Comparison of ENCODE assay signal across 9 cellular contexts in genomic region chr3:51983578-51984268, GRCh38. TPM values are rescaled to one million over a fixed set of nuclear protein-coding genes. Genes with fewer than 3 reads are reported as not detected.
DNase-seq lines count a peak whose midpoint lies in the region; ATAC-seq, FAIRE-seq and TF ChIP-seq lines count a peak whose summit lies in the region.
"Had no signal": no experiment of that assay in that cellular context is flagged by ENCODE, and none has a peak within 500 bp of the region (broad histone marks: within the 10 kb centered on the region; RNA-seq: fewer than 3 reads in every experiment).

No MANE protein-coding gene starts in this region.

- H3K4ac ChIP-seq in mesenchymal stem cell (ENCODE audit: low read depth in 1 of 2, low read length in 2 of 2), result peak overlapping the region; percentile 18 to 34

- no peak overlapping the region for H2BK5ac ChIP-seq in mesenchymal stem cell (ENCODE audit: low read depth, low read length, poor library complexity, severe bottlenecking)

- peak overlapping the region; percentile 9 to 98 for H2BK12ac ChIP-seq in mesenchymal stem cell (ENCODE audit: low read length in 2 of 2)

- TF ChIP-seq POLR2A in breast epithelium (IDR thresholded peaks at IDR 0.05), result no peak
- TF ChIP-seq POLR2A in upper lobe of left lung (IDR thresholded peaks at IDR 0.05), result no peak

- WGBS in mesenchymal stem cell, result 91% methylated on average over 18 of the region's 22 CpGs
- WGBS in upper lobe of left lung, 2 donors, result 65 to 74% methylated on average over 13 to 22 of the region's 22 CpGs

- no peak for DNase-seq in activated naive CD4-positive, alpha-beta T cell (lab: John Stamatoyannopoulos, UW)
- DNase-seq in breast epithelium (ENCODE audit: low spot score in 2 of 2), result no peak
- no peak for DNase-seq in mesenchymal stem cell
- no peak for DNase-seq in upper lobe of left lung
- no peak for DNase-seq in D721Med (ENCODE audit: insufficient read length, low spot score)
- no peak for DNase-seq in NCI-H524 treated with DMSO at 0.1 percent for 48 hours (lab: John Stamatoyannopoulos, UW)
- no peak for DNase-seq in midbrain (lab: John Stamatoyannopoulos, UW)
- DNase-seq: NCI-H2029 treated with DMSO at 0.1 percent for 48 hours had no signal

- H3K36me3 ChIP-seq in breast epithelium (no peaks in the 10 kb centered on the region), mesenchymal stem cell (ENCODE audit: control insufficient read depth in 1 of 2, insufficient read depth in 2 of 2, low read depth in 1 of 2, low read length in 2 of 2) (peaks cover 0 to 23% of the 10 kb centered on the region in 2 experiments), upper lobe of left lung (no peaks in the 10 kb centered on the region)

- peak overlapping the region; percentile 82 for H4K8ac ChIP-seq in mesenchymal stem cell (ENCODE audit: low read length)

- H2AK5ac ChIP-seq in mesenchymal stem cell (ENCODE audit: low read length, severe bottlenecking), result peak overlapping the region; percentile 79

- peak overlapping the region; percentile 92 for H2BK120ac ChIP-seq in mesenchymal stem cell (ENCODE audit: low read depth, low read length)

- H3K27me3 ChIP-seq in breast epithelium (no peaks in the 10 kb centered on the region), mesenchymal stem cell (ENCODE audit: control insufficient read depth in 1 of 2, insufficient read depth in 1 of 2, low read length in 2 of 2) (no peaks in the 10 kb centered on the region), upper lobe of left lung (no peaks in the 10 kb centered on the region)

- peak overlapping the region; percentile 63 for H4K91ac ChIP-seq in mesenchymal stem cell (ENCODE audit: low read length)

- H3K79me1 ChIP-seq in mesenchymal stem cell (replicated peaks; ENCODE audit: low read length, poor library complexity, severe bottlenecking), result peaks cover 12% of the 10 kb centered on the region

- H2AFZ ChIP-seq in mesenchymal stem cell (ENCODE audit: low read depth, low read length), result no peak overlapping the region

- H3K27ac ChIP-seq in breast epithelium (peak overlapping the region; percentile 95 to 97), mesenchymal stem cell (ENCODE audit: low read length, poor library complexity, severe bottlenecking) (peak overlapping the region; percentile 93), upper lobe of left lung (peak overlapping the region; percentile 88 to 96 (median 93))

- H2BK15ac ChIP-seq in mesenchymal stem cell (ENCODE audit: low read depth, poor library complexity, severe bottlenecking), result peak overlapping the region; percentile 63

- H3K4me1 Mint-ChIP-seq in activated naive CD4-positive, alpha-beta T cell treated with anti-CD3 and anti-CD28 coated beads, Interleukin-2, amount 50 U/mL, for 24 hours, result peaks cover 23% of the 10 kb centered on the region

- TF ChIP-seq EP300 in upper lobe of left lung (IDR thresholded peaks at IDR 0.05), result no peak

- peak overlapping the region; percentile 92 for H3K9ac ChIP-seq in mesenchymal stem cell (ENCODE audit: low read length)

- H3K4me1 ChIP-seq in breast epithelium (peaks cover 4 to 17% of the 10 kb centered on the region in 2 donors), mesenchymal stem cell (ENCODE audit: control insufficient read depth, insufficient read depth, low read depth, low read length) (peaks cover 18% of the 10 kb centered on the region), upper lobe of left lung (peaks cover 19 to 33% (median 29%) of the 10 kb centered on the region in 4 donors)

- no peaks in the 10 kb centered on the region for H3K27me3 Mint-ChIP-seq in activated naive CD4-positive, alpha-beta T cell treated with anti-CD3 and anti-CD28 coated beads, Interleukin-2, amount 50 U/mL, for 24 hours

- no peak overlapping the region for H3K23ac ChIP-seq in mesenchymal stem cell (ENCODE audit: low read length in 2 of 2)

- H3K4me3 ChIP-seq in breast epithelium (peak overlapping the region; percentile 52 to 74 (median 69)), mesenchymal stem cell (ENCODE audit: insufficient read depth in 1 of 2, low read depth in 1 of 2, low read length in 2 of 2) (peak overlapping the region; percentile 59 to 95), upper lobe of left lung (peak overlapping the region in 3 of 4 donors; percentile 59 to 67 (median 65))

- no peak for FAIRE-seq in D721Med (lab: Jason Lieb, UNC)

- H3K4me3 Mint-ChIP-seq in activated naive CD4-positive, alpha-beta T cell treated with anti-CD3 and anti-CD28 coated beads, Interleukin-2, amount 50 U/mL, for 24 hours, result peak overlapping the region; percentile 94

- peak overlapping the region; percentile 3 to 62 for H3K18ac ChIP-seq in mesenchymal stem cell (ENCODE audit: low read depth in 1 of 2, low read length in 2 of 2)

- H3K36me3 Mint-ChIP-seq in activated naive CD4-positive, alpha-beta T cell treated with anti-CD3 and anti-CD28 coated beads, Interleukin-2, amount 50 U/mL, for 24 hours, result no peaks in the 10 kb centered on the region

- no peaks in the 10 kb centered on the region for H3K9me3 Mint-ChIP-seq in activated naive CD4-positive, alpha-beta T cell treated with anti-CD3 and anti-CD28 coated beads, Interleukin-2, amount 50 U/mL, for 24 hours

- intact Hi-C loops in breast epithelium (cut with DNase I; ENCODE audit: low total_unique reads), result no loop called here

- ATAC-seq in upper lobe of left lung (ENCODE audit: low FRiP score in 2 of 2), result no peak

- H3K4me2 ChIP-seq in mesenchymal stem cell (ENCODE audit: low read length, poor library complexity, severe bottlenecking), result peak overlapping the region; percentile 64

- peak overlapping the region; percentile 19 to 83 for H3K14ac ChIP-seq in mesenchymal stem cell (ENCODE audit: low read length in 2 of 2)

- no peaks in the 10 kb centered on the region for H3K9me3 ChIP-seq in breast epithelium
- no peaks in the 10 kb centered on the region for H3K9me3 ChIP-seq in mesenchymal stem cell (ENCODE audit: control insufficient read depth, low read length)
- no peaks in the 10 kb centered on the region for H3K9me3 ChIP-seq in upper lobe of left lung

- peak overlapping the region; percentile 93 for H3K27ac Mint-ChIP-seq in activated naive CD4-positive, alpha-beta T cell treated with anti-CD3 and anti-CD28 coated beads, Interleukin-2, amount 50 U/mL, for 24 hours

- TF ChIP-seq CTCF in breast epithelium (IDR thresholded peaks at IDR 0.05) (no peak), upper lobe of left lung (IDR thresholded peaks at IDR 0.05) (no peak), D721Med (IDR thresholded peaks at IDR 0.05; ENCODE audit: insufficient read depth, missing control alignments) (no peak)

RNA-seq across cellular contexts. Expression of gene ACY1, which starts 0.4 kb away (rescaled TPM):
- total RNA-seq in breast epithelium (10 to 100 TPM; 40.0 to 49.2 (median 46.4) TPM), upper lobe of left lung (10 to 100 TPM; 17.4 to 65.0 (median 35.9) TPM)
- polyA plus RNA-seq in mesenchymal stem cell (2013, experiment 1 of 2), result 14.0 TPM
- polyA plus RNA-seq in mesenchymal stem cell (2013, experiment 2 of 2), result 14.7 TPM

RNA-seq across cellular contexts. Expression of gene ABHD14A, which starts 8.9 kb away (rescaled TPM):
- 10 to 100 TPM; 16.1 to 32.6 (median 17.1) TPM for total RNA-seq in breast epithelium
- polyA plus RNA-seq in mesenchymal stem cell (2013, experiment 1 of 2), result 19.9 TPM
- 19.9 TPM for polyA plus RNA-seq in mesenchymal stem cell (2013, experiment 2 of 2)
- total RNA-seq in upper lobe of left lung, result 10 to 100 TPM; 15.7 to 44.5 (median 26.3) TPM

RNA-seq across cellular contexts. Expression of gene ABHD14B, which starts 9.9 kb away (rescaled TPM):
- total RNA-seq in breast epithelium (100 to 1,000 TPM in 1 of 3 donors, 10 to 100 TPM in 2; 62.3 to 122 (median 74.3) TPM), upper lobe of left lung (10 to 100 TPM; 35.6 to 62.6 (median 50.0) TPM)
- 15.5 TPM for polyA plus RNA-seq in mesenchymal stem cell (2013, experiment 1 of 2)
- 15.1 TPM for polyA plus RNA-seq in mesenchymal stem cell (2013, experiment 2 of 2)

RNA-seq across cellular contexts. Expression of gene RPL29, which starts 12.0 kb away (rescaled TPM):
- total RNA-seq in breast epithelium, result 1,000 to 10,000 TPM; 1,890 to 2,530 (median 2,229) TPM
- polyA plus RNA-seq in mesenchymal stem cell (2013, experiment 1 of 2), result 1,869 TPM
- polyA plus RNA-seq in mesenchymal stem cell (2013, experiment 2 of 2), result 1,864 TPM
- total RNA-seq in upper lobe of left lung, result 1,000 to 10,000 TPM in 1 of 6 donors, 100 to 1,000 TPM in 5; 306 to 1,159 (median 770) TPM

RNA-seq across cellular contexts. Expression of gene PCBP4, which starts 16.5 kb away (rescaled TPM):
- total RNA-seq in breast epithelium (10 to 100 TPM; 36.2 to 51.8 (median 51.2) TPM), upper lobe of left lung (10 to 100 TPM; 22.7 to 53.4 (median 37.7) TPM)
- 32.5 TPM for polyA plus RNA-seq in mesenchymal stem cell (2013, experiment 1 of 2)
- 31.0 TPM for polyA plus RNA-seq in mesenchymal stem cell (2013, experiment 2 of 2)
